Comparison of ENCODE assay signal across 1 cellular context in the genomic region with DNA sequence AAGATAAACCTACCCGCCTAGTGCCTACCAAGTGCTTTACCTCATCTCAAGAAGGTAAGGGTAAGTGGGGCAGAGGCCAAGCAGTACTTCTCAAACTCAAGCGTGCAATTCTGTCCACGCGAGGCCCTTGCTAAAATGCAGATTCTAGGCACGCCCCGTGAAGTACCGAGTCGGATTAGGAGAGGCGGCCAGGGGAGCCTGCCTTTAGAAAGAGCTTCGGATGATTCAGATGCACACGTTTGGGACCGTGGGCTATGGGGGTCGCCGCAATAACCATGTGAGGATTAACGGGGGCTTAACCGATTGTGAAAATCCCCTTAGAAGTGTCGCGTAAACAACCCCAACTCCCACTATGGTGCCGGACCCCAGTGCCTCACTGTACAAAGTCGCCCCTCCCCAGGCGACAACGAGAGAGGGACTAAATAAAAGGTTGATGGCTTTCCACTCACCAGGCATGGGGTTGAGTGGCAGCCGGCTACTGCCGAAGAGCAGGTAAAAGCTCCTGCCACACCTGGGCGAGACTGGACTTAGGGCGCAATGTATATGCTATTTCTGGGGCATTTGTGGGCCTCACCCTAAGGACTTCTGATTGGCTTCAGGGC.
TF ChIP-seq lines count a peak whose summit lies in the region.

No MANE protein-coding gene starts in this region.

TF ChIP-seq in HepG2, 621 proteins besides CTCF, POLR2A, EP300 and RAD21 (continued from another document and continues in another):
- 0 out of 2 replicates have a peak, but pooled peaks have one; percentile 43 for TF ChIP-seq SATB2 (CRISPR knock-in tag; IDR thresholded peaks at IDR 0.05)
- peak; percentile 93 for TF ChIP-seq SNAPC2 (CRISPR knock-in tag; IDR thresholded peaks at IDR 0.05)
- TF ChIP-seq NFE2 (CRISPR knock-in tag; IDR thresholded peaks at IDR 0.05) = no peak
- TF ChIP-seq RARA (CRISPR knock-in tag; IDR thresholded peaks at IDR 0.05) = no peak
- peak; percentile 40; the same call in 1 of the 2 replicates for TF ChIP-seq ERF (CRISPR knock-in tag; IDR thresholded peaks at IDR 0.05)
- TF ChIP-seq, protein P1, sequence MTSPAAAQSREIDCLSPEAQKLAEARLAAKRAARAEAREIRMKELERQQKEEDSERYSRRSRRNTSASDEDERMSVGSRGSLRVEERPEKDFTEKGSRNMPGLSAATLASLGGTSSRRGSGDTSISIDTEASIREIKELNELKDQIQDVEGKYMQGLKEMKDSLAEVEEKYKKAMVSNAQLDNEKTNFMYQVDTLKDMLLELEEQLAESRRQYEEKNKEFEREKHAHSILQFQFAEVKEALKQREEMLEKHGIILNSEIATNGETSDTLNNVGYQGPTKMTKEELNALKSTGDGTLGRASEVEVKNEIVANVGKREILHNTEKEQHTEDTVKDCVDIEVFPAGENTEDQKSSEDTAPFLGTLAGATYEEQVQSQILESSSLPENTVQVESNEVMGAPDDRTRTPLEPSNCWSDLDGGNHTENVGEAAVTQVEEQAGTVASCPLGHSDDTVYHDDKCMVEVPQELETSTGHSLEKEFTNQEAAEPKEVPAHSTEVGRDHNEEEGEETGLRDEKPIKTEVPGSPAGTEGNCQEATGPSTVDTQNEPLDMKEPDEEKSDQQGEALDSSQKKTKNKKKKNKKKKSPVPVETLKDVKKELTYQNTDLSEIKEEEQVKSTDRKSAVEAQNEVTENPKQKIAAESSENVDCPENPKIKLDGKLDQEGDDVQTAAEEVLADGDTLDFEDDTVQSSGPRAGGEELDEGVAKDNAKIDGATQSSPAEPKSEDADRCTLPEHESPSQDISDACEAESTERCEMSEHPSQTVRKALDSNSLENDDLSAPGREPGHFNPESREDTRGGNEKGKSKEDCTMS (CRISPR knock-in tag; conservative IDR thresholded peaks at IDR 0.05) = no peak
- TF ChIP-seq ZNF3 (CRISPR knock-in tag; IDR thresholded peaks at IDR 0.05) = peak; percentile 38; the same call in 1 of the 2 replicates
- TF ChIP-seq, protein P2, sequence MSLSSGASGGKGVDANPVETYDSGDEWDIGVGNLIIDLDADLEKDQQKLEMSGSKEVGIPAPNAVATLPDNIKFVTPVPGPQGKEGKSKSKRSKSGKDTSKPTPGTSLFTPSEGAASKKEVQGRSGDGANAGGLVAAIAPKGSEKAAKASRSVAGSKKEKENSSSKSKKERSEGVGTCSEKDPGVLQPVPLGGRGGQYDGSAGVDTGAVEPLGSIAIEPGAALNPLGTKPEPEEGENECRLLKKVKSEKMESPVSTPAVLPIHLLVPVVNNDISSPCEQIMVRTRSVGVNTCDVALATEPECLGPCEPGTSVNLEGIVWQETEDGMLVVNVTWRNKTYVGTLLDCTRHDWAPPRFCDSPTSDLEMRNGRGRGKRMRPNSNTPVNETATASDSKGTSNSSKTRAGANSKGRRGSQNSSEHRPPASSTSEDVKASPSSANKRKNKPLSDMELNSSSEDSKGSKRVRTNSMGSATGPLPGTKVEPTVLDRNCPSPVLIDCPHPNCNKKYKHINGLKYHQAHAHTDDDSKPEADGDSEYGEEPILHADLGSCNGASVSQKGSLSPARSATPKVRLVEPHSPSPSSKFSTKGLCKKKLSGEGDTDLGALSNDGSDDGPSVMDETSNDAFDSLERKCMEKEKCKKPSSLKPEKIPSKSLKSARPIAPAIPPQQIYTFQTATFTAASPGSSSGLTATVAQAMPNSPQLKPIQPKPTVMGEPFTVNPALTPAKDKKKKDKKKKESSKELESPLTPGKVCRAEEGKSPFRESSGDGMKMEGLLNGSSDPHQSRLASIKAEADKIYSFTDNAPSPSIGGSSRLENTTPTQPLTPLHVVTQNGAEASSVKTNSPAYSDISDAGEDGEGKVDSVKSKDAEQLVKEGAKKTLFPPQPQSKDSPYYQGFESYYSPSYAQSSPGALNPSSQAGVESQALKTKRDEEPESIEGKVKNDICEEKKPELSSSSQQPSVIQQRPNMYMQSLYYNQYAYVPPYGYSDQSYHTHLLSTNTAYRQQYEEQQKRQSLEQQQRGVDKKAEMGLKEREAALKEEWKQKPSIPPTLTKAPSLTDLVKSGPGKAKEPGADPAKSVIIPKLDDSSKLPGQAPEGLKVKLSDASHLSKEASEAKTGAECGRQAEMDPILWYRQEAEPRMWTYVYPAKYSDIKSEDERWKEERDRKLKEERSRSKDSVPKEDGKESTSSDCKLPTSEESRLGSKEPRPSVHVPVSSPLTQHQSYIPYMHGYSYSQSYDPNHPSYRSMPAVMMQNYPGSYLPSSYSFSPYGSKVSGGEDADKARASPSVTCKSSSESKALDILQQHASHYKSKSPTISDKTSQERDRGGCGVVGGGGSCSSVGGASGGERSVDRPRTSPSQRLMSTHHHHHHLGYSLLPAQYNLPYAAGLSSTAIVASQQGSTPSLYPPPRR (CRISPR knock-in tag; IDR thresholded peaks at IDR 0.05; ENCODE audit: borderline replicate concordance) = no peak; the same call in 1 of the 2 replicates
- peak; percentile 75 for TF ChIP-seq DMAP1 (CRISPR knock-in tag; IDR thresholded peaks at IDR 0.05)
- no peak for TF ChIP-seq NFYC (CRISPR knock-in tag; IDR thresholded peaks at IDR 0.05)
- TF ChIP-seq BHLHE40 (IDR thresholded peaks at IDR 0.05; ENCODE audit: low read length) = no peak
- TF ChIP-seq, protein P3, sequence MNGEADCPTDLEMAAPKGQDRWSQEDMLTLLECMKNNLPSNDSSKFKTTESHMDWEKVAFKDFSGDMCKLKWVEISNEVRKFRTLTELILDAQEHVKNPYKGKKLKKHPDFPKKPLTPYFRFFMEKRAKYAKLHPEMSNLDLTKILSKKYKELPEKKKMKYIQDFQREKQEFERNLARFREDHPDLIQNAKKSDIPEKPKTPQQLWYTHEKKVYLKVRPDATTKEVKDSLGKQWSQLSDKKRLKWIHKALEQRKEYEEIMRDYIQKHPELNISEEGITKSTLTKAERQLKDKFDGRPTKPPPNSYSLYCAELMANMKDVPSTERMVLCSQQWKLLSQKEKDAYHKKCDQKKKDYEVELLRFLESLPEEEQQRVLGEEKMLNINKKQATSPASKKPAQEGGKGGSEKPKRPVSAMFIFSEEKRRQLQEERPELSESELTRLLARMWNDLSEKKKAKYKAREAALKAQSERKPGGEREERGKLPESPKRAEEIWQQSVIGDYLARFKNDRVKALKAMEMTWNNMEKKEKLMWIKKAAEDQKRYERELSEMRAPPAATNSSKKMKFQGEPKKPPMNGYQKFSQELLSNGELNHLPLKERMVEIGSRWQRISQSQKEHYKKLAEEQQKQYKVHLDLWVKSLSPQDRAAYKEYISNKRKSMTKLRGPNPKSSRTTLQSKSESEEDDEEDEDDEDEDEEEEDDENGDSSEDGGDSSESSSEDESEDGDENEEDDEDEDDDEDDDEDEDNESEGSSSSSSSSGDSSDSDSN (CRISPR knock-in tag; IDR thresholded peaks at IDR 0.05) = peak; percentile 13; the same call in 1 of the 2 replicates
- peak; percentile 79 for TF ChIP-seq REPIN1 (CRISPR knock-in tag; IDR thresholded peaks at IDR 0.05; ENCODE audit: borderline replicate concordance, low read depth)
- TF ChIP-seq ZNF484 (CRISPR knock-in tag; IDR thresholded peaks at IDR 0.05; ENCODE audit: borderline replicate concordance, low read depth) = no peak
- peak; percentile 85; the same call in 1 of the 2 replicates for TF ChIP-seq YEATS4 (CRISPR knock-in tag; IDR thresholded peaks at IDR 0.05; ENCODE audit: borderline replicate concordance)
- TF ChIP-seq MYC (CRISPR knock-in tag; IDR thresholded peaks at IDR 0.05; ENCODE audit: borderline replicate concordance) = peak; percentile 80; the same call in 1 of the 2 replicates
- TF ChIP-seq JUN (CRISPR knock-in tag; IDR thresholded peaks at IDR 0.05) = no peak
- TF ChIP-seq, protein P4, sequence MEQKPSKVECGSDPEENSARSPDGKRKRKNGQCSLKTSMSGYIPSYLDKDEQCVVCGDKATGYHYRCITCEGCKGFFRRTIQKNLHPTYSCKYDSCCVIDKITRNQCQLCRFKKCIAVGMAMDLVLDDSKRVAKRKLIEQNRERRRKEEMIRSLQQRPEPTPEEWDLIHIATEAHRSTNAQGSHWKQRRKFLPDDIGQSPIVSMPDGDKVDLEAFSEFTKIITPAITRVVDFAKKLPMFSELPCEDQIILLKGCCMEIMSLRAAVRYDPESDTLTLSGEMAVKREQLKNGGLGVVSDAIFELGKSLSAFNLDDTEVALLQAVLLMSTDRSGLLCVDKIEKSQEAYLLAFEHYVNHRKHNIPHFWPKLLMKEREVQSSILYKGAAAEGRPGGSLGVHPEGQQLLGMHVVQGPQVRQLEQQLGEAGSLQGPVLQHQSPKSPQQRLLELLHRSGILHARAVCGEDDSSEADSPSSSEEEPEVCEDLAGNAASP (CRISPR knock-in tag; IDR thresholded peaks at IDR 0.05; ENCODE audit: borderline replicate concordance) = 0 out of 2 replicates have a peak, but pooled peaks have one; percentile 14
- TF ChIP-seq HDAC2 (CRISPR knock-in tag; IDR thresholded peaks at IDR 0.05) = 0 out of 2 replicates have a peak, but pooled peaks have one; percentile 36
- TF ChIP-seq, protein P5, sequence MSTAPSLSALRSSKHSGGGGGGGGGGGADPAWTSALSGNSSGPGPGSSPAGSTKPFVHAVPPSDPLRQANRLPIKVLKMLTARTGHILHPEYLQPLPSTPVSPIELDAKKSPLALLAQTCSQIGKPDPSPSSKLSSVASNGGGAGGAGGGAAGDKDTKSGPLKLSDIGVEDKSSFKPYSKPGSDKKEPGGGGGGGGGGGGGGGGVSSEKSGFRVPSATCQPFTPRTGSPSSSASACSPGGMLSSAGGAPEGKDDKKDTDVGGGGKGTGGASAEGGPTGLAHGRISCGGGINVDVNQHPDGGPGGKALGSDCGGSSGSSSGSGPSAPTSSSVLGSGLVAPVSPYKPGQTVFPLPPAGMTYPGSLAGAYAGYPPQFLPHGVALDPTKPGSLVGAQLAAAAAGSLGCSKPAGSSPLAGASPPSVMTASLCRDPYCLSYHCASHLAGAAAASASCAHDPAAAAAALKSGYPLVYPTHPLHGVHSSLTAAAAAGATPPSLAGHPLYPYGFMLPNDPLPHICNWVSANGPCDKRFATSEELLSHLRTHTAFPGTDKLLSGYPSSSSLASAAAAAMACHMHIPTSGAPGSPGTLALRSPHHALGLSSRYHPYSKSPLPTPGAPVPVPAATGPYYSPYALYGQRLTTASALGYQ (CRISPR knock-in tag; IDR thresholded peaks at IDR 0.05) = no peak
- TF ChIP-seq, protein P6, sequence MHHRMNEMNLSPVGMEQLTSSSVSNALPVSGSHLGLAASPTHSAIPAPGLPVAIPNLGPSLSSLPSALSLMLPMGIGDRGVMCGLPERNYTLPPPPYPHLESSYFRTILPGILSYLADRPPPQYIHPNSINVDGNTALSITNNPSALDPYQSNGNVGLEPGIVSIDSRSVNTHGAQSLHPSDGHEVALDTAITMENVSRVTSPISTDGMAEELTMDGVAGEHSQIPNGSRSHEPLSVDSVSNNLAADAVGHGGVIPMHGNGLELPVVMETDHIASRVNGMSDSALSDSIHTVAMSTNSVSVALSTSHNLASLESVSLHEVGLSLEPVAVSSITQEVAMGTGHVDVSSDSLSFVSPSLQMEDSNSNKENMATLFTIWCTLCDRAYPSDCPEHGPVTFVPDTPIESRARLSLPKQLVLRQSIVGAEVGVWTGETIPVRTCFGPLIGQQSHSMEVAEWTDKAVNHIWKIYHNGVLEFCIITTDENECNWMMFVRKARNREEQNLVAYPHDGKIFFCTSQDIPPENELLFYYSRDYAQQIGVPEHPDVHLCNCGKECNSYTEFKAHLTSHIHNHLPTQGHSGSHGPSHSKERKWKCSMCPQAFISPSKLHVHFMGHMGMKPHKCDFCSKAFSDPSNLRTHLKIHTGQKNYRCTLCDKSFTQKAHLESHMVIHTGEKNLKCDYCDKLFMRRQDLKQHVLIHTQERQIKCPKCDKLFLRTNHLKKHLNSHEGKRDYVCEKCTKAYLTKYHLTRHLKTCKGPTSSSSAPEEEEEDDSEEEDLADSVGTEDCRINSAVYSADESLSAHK (CRISPR knock-in tag; IDR thresholded peaks at IDR 0.05; ENCODE audit: borderline replicate concordance) = no peak
- TF ChIP-seq, protein P7, sequence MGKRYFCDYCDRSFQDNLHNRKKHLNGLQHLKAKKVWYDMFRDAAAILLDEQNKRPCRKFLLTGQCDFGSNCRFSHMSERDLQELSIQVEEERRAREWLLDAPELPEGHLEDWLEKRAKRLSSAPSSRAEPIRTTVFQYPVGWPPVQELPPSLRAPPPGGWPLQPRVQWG (CRISPR knock-in tag; IDR thresholded peaks at IDR 0.05; ENCODE audit: borderline replicate concordance, low read depth) = no peak
- TF ChIP-seq NRL (CRISPR knock-in tag; IDR thresholded peaks at IDR 0.05; ENCODE audit: borderline replicate concordance) = peak; percentile 92; the same call in 1 of the 2 replicates
- 0 out of 2 replicates have a peak, but pooled peaks have one; percentile 16 for TF ChIP-seq ARHGAP35 (CRISPR knock-in tag; IDR thresholded peaks at IDR 0.05; ENCODE audit: borderline replicate concordance)
- 0 out of 2 replicates have a peak, but pooled peaks have one; percentile 51 for TF ChIP-seq MIXL1 (CRISPR knock-in tag; IDR thresholded peaks at IDR 0.05)
- TF ChIP-seq ZNF496 (CRISPR knock-in tag; IDR thresholded peaks at IDR 0.05; ENCODE audit: insufficient replicate concordance) = no peak
- TF ChIP-seq, protein P8, sequence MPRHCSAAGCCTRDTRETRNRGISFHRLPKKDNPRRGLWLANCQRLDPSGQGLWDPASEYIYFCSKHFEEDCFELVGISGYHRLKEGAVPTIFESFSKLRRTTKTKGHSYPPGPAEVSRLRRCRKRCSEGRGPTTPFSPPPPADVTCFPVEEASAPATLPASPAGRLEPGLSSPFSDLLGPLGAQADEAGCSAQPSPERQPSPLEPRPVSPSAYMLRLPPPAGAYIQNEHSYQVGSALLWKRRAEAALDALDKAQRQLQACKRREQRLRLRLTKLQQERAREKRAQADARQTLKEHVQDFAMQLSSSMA (CRISPR knock-in tag; IDR thresholded peaks at IDR 0.05) = peak; percentile 99
- TF ChIP-seq AGO1 (IDR thresholded peaks at IDR 0.05; ENCODE audit: low read depth, low read length, poor library complexity, severe bottlenecking) = no peak
- no peak for TF ChIP-seq DPF2 (CRISPR knock-in tag; IDR thresholded peaks at IDR 0.05; ENCODE audit: borderline replicate concordance, low read depth)
- TF ChIP-seq, protein P9, sequence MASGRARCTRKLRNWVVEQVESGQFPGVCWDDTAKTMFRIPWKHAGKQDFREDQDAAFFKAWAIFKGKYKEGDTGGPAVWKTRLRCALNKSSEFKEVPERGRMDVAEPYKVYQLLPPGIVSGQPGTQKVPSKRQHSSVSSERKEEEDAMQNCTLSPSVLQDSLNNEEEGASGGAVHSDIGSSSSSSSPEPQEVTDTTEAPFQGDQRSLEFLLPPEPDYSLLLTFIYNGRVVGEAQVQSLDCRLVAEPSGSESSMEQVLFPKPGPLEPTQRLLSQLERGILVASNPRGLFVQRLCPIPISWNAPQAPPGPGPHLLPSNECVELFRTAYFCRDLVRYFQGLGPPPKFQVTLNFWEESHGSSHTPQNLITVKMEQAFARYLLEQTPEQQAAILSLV (CRISPR knock-in tag; IDR thresholded peaks at IDR 0.05; ENCODE audit: borderline replicate concordance) = no peak
- no peak for TF ChIP-seq HOXD1 (CRISPR knock-in tag; IDR thresholded peaks at IDR 0.05)
- TF ChIP-seq NCOA2 (CRISPR knock-in tag; IDR thresholded peaks at IDR 0.05) = peak; percentile 39; the same call in 1 of the 2 replicates
- no peak for TF ChIP-seq CHD2 (IDR thresholded peaks at IDR 0.05; ENCODE audit: low read depth, low read length)
- no peak for TF ChIP-seq TOE1 (CRISPR knock-in tag; IDR thresholded peaks at IDR 0.05)
- TF ChIP-seq ZBTB8A (CRISPR knock-in tag; IDR thresholded peaks at IDR 0.05; ENCODE audit: borderline replicate concordance, low read depth) = no peak
- TF ChIP-seq, protein P10, sequence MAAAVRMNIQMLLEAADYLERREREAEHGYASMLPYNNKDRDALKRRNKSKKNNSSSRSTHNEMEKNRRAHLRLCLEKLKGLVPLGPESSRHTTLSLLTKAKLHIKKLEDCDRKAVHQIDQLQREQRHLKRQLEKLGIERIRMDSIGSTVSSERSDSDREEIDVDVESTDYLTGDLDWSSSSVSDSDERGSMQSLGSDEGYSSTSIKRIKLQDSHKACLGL (CRISPR knock-in tag; IDR thresholded peaks at IDR 0.05) = no peak; the same call in 1 of the 2 replicates
- no peak for TF ChIP-seq FOXM1 (CRISPR knock-in tag; IDR thresholded peaks at IDR 0.05)
- TF ChIP-seq SIX1 (CRISPR knock-in tag; IDR thresholded peaks at IDR 0.05; ENCODE audit: borderline replicate concordance) = 0 out of 2 replicates have a peak, but pooled peaks have one; percentile 30
